ENCODE assay signal across 30 cellular contexts in genomic region chr14:69640931-69641330, GRCh38. TPM values are rescaled to one million over a fixed set of nuclear protein-coding genes. Genes with fewer than 3 reads are reported as not detected.
DNase-seq lines count a peak whose midpoint lies in the region; ATAC-seq and TF ChIP-seq lines count a peak whose summit lies in the region.
"Had no signal": no experiment of that assay in that cellular context is flagged by ENCODE, and none has a peak within 500 bp of the region (broad histone marks: within the 10 kb centered on the region; RNA-seq: fewer than 3 reads in every experiment).

No MANE protein-coding gene starts in this region.

- H3K27ac ChIP-seq in gastroesophageal sphincter = no peak overlapping the region
- H3K27ac ChIP-seq: BLaER1, body of pancreas had no signal

- peaks cover 86% of the 10 kb centered on the region for H3K4me1 Mint-ChIP-seq in activated naive CD4-positive, alpha-beta T cell treated with anti-CD3 and anti-CD28 coated beads for 36 hours (ENCODE audit: low read depth)
- peaks cover 88% of the 10 kb centered on the region for H3K4me1 Mint-ChIP-seq in activated naive CD8-positive, alpha-beta T cell treated with anti-CD3 and anti-CD28 coated beads, Interleukin-2, amount 50 U/mL, for 24 hours
- H3K4me1 Mint-ChIP-seq in stimulated activated memory B cell treated with anti-CD40 and anti-IgM and Interleukin-4, amounts not matched to agents 10 μg/mL and 1 μg/mL and 100 μg/mL, for 72 hours = peaks cover 95% of the 10 kb centered on the region

- H3K4me1 ChIP-seq in gastroesophageal sphincter = peaks cover 11 to 65% (median 38%) of the 10 kb centered on the region in 3 donors

- no peak for TF ChIP-seq EP300 in gastroesophageal sphincter (IDR thresholded peaks at IDR 0.05)

- H3K4me3 Mint-ChIP-seq in activated naive CD4-positive, alpha-beta T cell treated with anti-CD3 and anti-CD28 coated beads for 36 hours = no peak overlapping the region
- H3K4me3 Mint-ChIP-seq in activated naive CD8-positive, alpha-beta T cell treated with anti-CD3 and anti-CD28 coated beads, Interleukin-2, amount 50 U/mL, for 24 hours = no peak overlapping the region
- H3K4me3 Mint-ChIP-seq in stimulated activated memory B cell treated with anti-CD40 and anti-IgM and Interleukin-4, amounts not matched to agents 10 μg/mL and 1 μg/mL and 100 μg/mL, for 72 hours = no peak overlapping the region
- H3K4me3 Mint-ChIP-seq: activated CD8-positive, alpha-beta T cell treated with anti-CD3 and anti-CD28 coated beads, Interleukin-2, amount 10 ng/mL, durations not matched to agents 7 days and 5 days; endodermal cell; mesothelial cell of epicardium had no signal

- WGBS in gastroesophageal sphincter (ENCODE audit: low coverage in 1 of 2), 2 donors = 91 to 100% methylated on average over 1 of the region's 1 CpG

- no peak for TF ChIP-seq POLR2A in gastroesophageal sphincter (IDR thresholded peaks at IDR 0.05)

- peaks cover 21% of the 10 kb centered on the region for H3K9me3 Mint-ChIP-seq in activated naive CD4-positive, alpha-beta T cell treated with anti-CD3 and anti-CD28 coated beads for 36 hours
- peaks cover 17% of the 10 kb centered on the region for H3K9me3 Mint-ChIP-seq in activated naive CD8-positive, alpha-beta T cell treated with anti-CD3 and anti-CD28 coated beads, Interleukin-2, amount 50 U/mL, for 24 hours
- H3K9me3 Mint-ChIP-seq in stimulated activated memory B cell treated with anti-CD40 and anti-IgM and Interleukin-4, amounts not matched to agents 10 μg/mL and 1 μg/mL and 100 μg/mL, for 72 hours = peaks cover 16% of the 10 kb centered on the region

- ATAC-seq in activated naive CD8-positive, alpha-beta T cell treated with anti-CD3 and anti-CD28 coated beads, Interleukin-2, amount 50 U/mL, for 24 hours = no peak
- ATAC-seq in stimulated activated memory B cell treated with anti-CD40 and anti-IgM and Interleukin-4, amounts not matched to agents 10 μg/mL and 1 μg/mL and 100 μg/mL, for 72 hours = no peak
- ATAC-seq in gastroesophageal sphincter = no peak
- ATAC-seq: activated CD8-positive, alpha-beta T cell treated with anti-CD3 and anti-CD28 coated beads, Interleukin-2, amount 10 ng/mL, durations not matched to agents 7 days and 5 days; body of pancreas; esophagus mucosa; naive thymus-derived CD4-positive, alpha-beta T cell had no signal

- no peaks in the 10 kb centered on the region for H3K27me3 Mint-ChIP-seq in activated naive CD4-positive, alpha-beta T cell treated with anti-CD3 and anti-CD28 coated beads for 36 hours (ENCODE audit: low read depth)
- H3K27me3 Mint-ChIP-seq in activated naive CD8-positive, alpha-beta T cell treated with anti-CD3 and anti-CD28 coated beads, Interleukin-2, amount 50 U/mL, for 24 hours = no peaks in the 10 kb centered on the region
- no peaks in the 10 kb centered on the region for H3K27me3 Mint-ChIP-seq in stimulated activated memory B cell treated with anti-CD40 and anti-IgM and Interleukin-4, amounts not matched to agents 10 μg/mL and 1 μg/mL and 100 μg/mL, for 72 hours
- H3K27me3 Mint-ChIP-seq: naive thymus-derived CD4-positive, alpha-beta T cell had no signal

- peak overlapping the region; percentile 90 for H3K27ac Mint-ChIP-seq in activated naive CD4-positive, alpha-beta T cell treated with anti-CD3 and anti-CD28 coated beads for 36 hours
- peak overlapping the region; percentile 36 for H3K27ac Mint-ChIP-seq in activated naive CD8-positive, alpha-beta T cell treated with anti-CD3 and anti-CD28 coated beads, Interleukin-2, amount 50 U/mL, for 24 hours
- H3K27ac Mint-ChIP-seq in stimulated activated memory B cell treated with anti-CD40 and anti-IgM and Interleukin-4, amounts not matched to agents 10 μg/mL and 1 μg/mL and 100 μg/mL, for 72 hours = peak overlapping the region; percentile 79
- H3K27ac Mint-ChIP-seq: activated CD8-positive, alpha-beta T cell treated with anti-CD3 and anti-CD28 coated beads, Interleukin-2, amount 10 ng/mL, durations not matched to agents 7 days and 5 days; endodermal cell; mesothelial cell of epicardium had no signal

- no peaks in the 10 kb centered on the region for H3K27me3 ChIP-seq in gastroesophageal sphincter
- H3K27me3 ChIP-seq: BLaER1, body of pancreas had no signal

- H3K9me3 ChIP-seq in gastroesophageal sphincter = no peaks in the 10 kb centered on the region
- H3K9me3 ChIP-seq: body of pancreas had no signal

- no peaks in the 10 kb centered on the region for H3K36me3 ChIP-seq in gastroesophageal sphincter

- CTCF ChIA-PET in activated naive CD4-positive, alpha-beta T cell treated with anti-CD3 and anti-CD28 coated beads for 36 hours (lab: Charles Lee) = interaction anchor here (0.7 to 2.5 kb wide), 4 partner anchors 27 to 262 kb away, joined by 3 to 7 read pairs (median 4); no protein-coding TSS in a partner anchor

- H3K36me3 Mint-ChIP-seq in activated naive CD4-positive, alpha-beta T cell treated with anti-CD3 and anti-CD28 coated beads for 36 hours (ENCODE audit: low read depth) = peaks cover 46% of the 10 kb centered on the region
- H3K36me3 Mint-ChIP-seq in activated naive CD8-positive, alpha-beta T cell treated with anti-CD3 and anti-CD28 coated beads, Interleukin-2, amount 50 U/mL, for 24 hours (ENCODE audit: low read depth) = peaks cover 47% of the 10 kb centered on the region
- H3K36me3 Mint-ChIP-seq in stimulated activated memory B cell treated with anti-CD40 and anti-IgM and Interleukin-4, amounts not matched to agents 10 μg/mL and 1 μg/mL and 100 μg/mL, for 72 hours = peaks cover 56% of the 10 kb centered on the region

- no peak for TF ChIP-seq CTCF in gastroesophageal sphincter (IDR thresholded peaks at IDR 0.05)

- intact Hi-C loops in activated naive CD4-positive, alpha-beta T cell treated with anti-CD3 and anti-CD28 coated beads for 36 hours (cut with micrococcal nuclease) = no loop called here

- DNase-seq in activated naive CD4-positive, alpha-beta T cell treated with anti-CD3 and anti-CD28 coated beads for 36 hours = no peak
- no peak for DNase-seq in activated naive CD4-positive, alpha-beta T cell treated with anti-CD3 and anti-CD28 coated beads, Interleukin-2, amount 50 U/mL, for 16 hours
- DNase-seq in OCI-M1 (lab: John Stamatoyannopoulos, UW) (peak; percentile 4), NCI-H1417 treated with DMSO at 0.1 percent for 48 hours (lab: John Stamatoyannopoulos, UW) (no peak), GF-D8 (lab: John Stamatoyannopoulos, UW) (no peak)
- DNase-seq in activated naive CD8-positive, alpha-beta T cell treated with anti-CD3 and anti-CD28 coated beads, Interleukin-2, amount 50 U/mL, for 24 hours = no peak
- DNase-seq: activated CD8-positive, alpha-beta T cell treated with anti-CD3 and anti-CD28 coated beads, Interleukin-2, amount 10 ng/mL, durations not matched to agents 7 days and 5 days; activated gamma-delta T cell; body of pancreas; dermis blood vessel endothelial cell; DMS53; endodermal cell; foreskin fibroblast; HCEC 1CT; head of caudate nucleus; IMR-90; kidney; naive thymus-derived CD4-positive, alpha-beta T cell; NCI-H146; NCI-H446 treated with DMSO at 0.1 percent for 48 hours; NCI-H774; occipital lobe; stimulated activated CD4-positive, alpha-beta T cell treated with anti-CD3 and anti-CD28 coated beads, Interleukin-4, amount 100 ng/mL, for 1 hour; substantia nigra; trophoblast cell had no signal

- H3K4me3 ChIP-seq in gastroesophageal sphincter = no peak overlapping the region
- H3K4me3 ChIP-seq: BLaER1, body of pancreas had no signal

RNA-seq across cellular contexts. Expression of gene SUSD6, which starts 29.5 kb away (rescaled TPM):
- 10 to 100 TPM; 66.6 to 69.7 TPM for total RNA-seq in activated naive CD4-positive, alpha-beta T cell treated with anti-CD3 and anti-CD28 coated beads for 36 hours
- 10 to 100 TPM; 24.4 to 40.6 (median 38.5) TPM for total RNA-seq in gastroesophageal sphincter

Comparison
In these comparisons a context has a peak if more than half of its experiments do, and no peak if none do; other contexts are left out.
1. H3K27ac Mint-ChIP-seq: peak in every context shown above with its lines; median percentile 90 in activated naive CD4-positive, alpha-beta T cell treated with anti-CD3 and anti-CD28 coated beads for 36 hours; 79 in stimulated activated memory B cell treated with anti-CD40 and anti-IgM and Interleukin-4, amounts not matched to agents 10 μg/mL and 1 μg/mL and 100 μg/mL, for 72 hours; 36 in activated naive CD8-positive, alpha-beta T cell treated with anti-CD3 and anti-CD28 coated beads, Interleukin-2, amount 50 U/mL, for 24 hours.